Comparison of ENCODE assay signal across 16 cellular contexts in the genomic region with DNA sequence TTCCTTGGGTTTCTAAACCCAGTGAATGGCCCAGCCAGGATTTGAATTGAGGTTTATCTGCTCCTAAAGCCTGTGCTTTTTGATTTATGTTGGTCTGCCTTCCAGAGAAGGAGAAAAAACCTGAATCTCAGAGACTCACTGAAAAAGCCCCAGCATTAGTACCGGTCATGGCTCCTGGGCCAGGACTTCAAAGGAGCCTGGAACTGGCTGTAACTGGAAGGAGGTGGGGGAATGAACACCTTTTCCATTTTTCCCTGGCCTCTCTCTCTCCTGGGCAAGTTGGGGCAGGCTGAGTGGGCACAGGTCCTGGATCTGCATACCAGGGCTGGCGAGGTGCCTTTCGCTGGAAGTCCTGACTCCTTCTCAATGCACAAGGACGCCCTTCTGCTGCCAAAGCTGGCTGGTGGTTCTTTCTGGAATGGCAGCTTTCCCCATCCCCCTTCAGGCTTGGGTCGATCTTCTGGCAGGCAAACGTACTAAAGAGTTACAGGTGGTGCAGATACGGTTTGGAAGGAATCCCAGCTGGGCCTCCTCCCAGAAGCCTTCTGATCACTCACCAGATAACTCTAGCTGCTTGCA.
DNase-seq lines count a peak whose midpoint lies in the region; ATAC-seq and TF ChIP-seq lines count a peak whose summit lies in the region.
"Had no signal": no experiment of that assay in that cellular context is flagged by ENCODE, and none has a peak within 500 bp of the region (broad histone marks: within the 10 kb centered on the region; RNA-seq: fewer than 3 reads in every experiment).

No MANE protein-coding gene starts in this region.

- H3K4ac ChIP-seq in mesendoderm (ENCODE audit: low read depth, low read length), result no peak overlapping the region

- ATAC-seq in GM21423 (IDR thresholded peaks at IDR 0.05; ENCODE audit: unreplicated experiment), result no peak
- ATAC-seq in GM19324 (IDR thresholded peaks at IDR 0.05; ENCODE audit: low FRiP score, unreplicated experiment), result no peak
- no peak for ATAC-seq in natural killer cell treated with Interleukin-12 subunit alpha and Interleukin-12 subunit beta and Interleukin-15 and Interleukin-18, amount 100 ng/mL, for 72 hours
- ATAC-seq in HG03342 (IDR thresholded peaks at IDR 0.05; ENCODE audit: unreplicated experiment), result no peak
- ATAC-seq: K562; stimulated activated memory B cell treated with anti-CD40 and anti-IgM and Interleukin-4, amounts not matched to agents 10 μg/mL and 1 μg/mL and 100 μg/mL, for 72 hours had no signal

- DNase-seq in AG09319 (ENCODE audit: extremely low read depth, low read depth) (peak; percentile 35), NCI-H1105 treated with DMSO at 0.1 percent for 48 hours (lab: John Stamatoyannopoulos, UW) (peak; percentile 76), cerebellar cortex (ENCODE audit: low spot score) (peak; percentile 98), mesendoderm (peak; percentile 42)
- no peak for DNase-seq in natural killer cell treated with Interleukin-12 subunit alpha and Interleukin-12 subunit beta and Interleukin-15 and Interleukin-18, amount 100 ng/mL, for 72 hours (ENCODE audit: low spot score)
- DNase-seq: AML-193; effector CD4-positive, alpha-beta T cell; NCI-H345; nephron progenitor cell; stimulated activated CD4-positive, alpha-beta T cell treated with anti-CD3 and anti-CD28 coated beads, Interleukin-12 subunit alpha, Interleukin-12 subunit beta, amount 100 ng/mL, for 4 hours had no signal

- no peaks in the 10 kb centered on the region for H3K36me3 ChIP-seq in mesendoderm (ENCODE audit: control insufficient read depth, insufficient read depth, low read length)

- H3K27me3 ChIP-seq in mesendoderm (ENCODE audit: insufficient read depth, low read length, poor library complexity), result no peaks in the 10 kb centered on the region

- no peak overlapping the region for H3K4me2 ChIP-seq in mesendoderm (ENCODE audit: low read length)

- H3K27ac Mint-ChIP-seq in natural killer cell treated with Interleukin-12 subunit alpha and Interleukin-12 subunit beta and Interleukin-15 and Interleukin-18, amount 100 ng/mL, for 72 hours, result no peak overlapping the region
- H3K27ac Mint-ChIP-seq: activated naive CD4-positive, alpha-beta T cell treated with anti-CD3 and anti-CD28 coated beads, Interleukin-2, amount 50 U/mL, for 24 hours; nephron progenitor cell; stimulated activated memory B cell treated with anti-CD40 and anti-IgM and Interleukin-4, amounts not matched to agents 10 μg/mL and 1 μg/mL and 100 μg/mL, for 72 hours had no signal

- peaks cover 0 to 7% of the 10 kb centered on the region in 2 donors for H3K27me3 Mint-ChIP-seq in natural killer cell treated with Interleukin-12 subunit alpha and Interleukin-12 subunit beta and Interleukin-15 and Interleukin-18, amount 100 ng/mL, for 72 hours
- H3K27me3 Mint-ChIP-seq: activated naive CD4-positive, alpha-beta T cell treated with anti-CD3 and anti-CD28 coated beads, Interleukin-2, amount 50 U/mL, for 24 hours; stimulated activated memory B cell treated with anti-CD40 and anti-IgM and Interleukin-4, amounts not matched to agents 10 μg/mL and 1 μg/mL and 100 μg/mL, for 72 hours had no signal

- WGBS in mesendoderm (ENCODE audit: extremely low coverage, insufficient coverage, low lambda C conversion rate), result no CpG with 5 or more reads among the region's 7 CpGs

- H3K18ac ChIP-seq in mesendoderm (ENCODE audit: low read length), result no peak overlapping the region

- H3K79me1 ChIP-seq in mesendoderm (ENCODE audit: low read length), result no peaks in the 10 kb centered on the region

- H4K5ac ChIP-seq in mesendoderm (ENCODE audit: low read length), result no peak overlapping the region

- H3K23ac ChIP-seq in mesendoderm (ENCODE audit: low read length), result no peak overlapping the region

- H2BK5ac ChIP-seq in mesendoderm (ENCODE audit: low read length), result no peak overlapping the region

- no peak overlapping the region for H4K8ac ChIP-seq in mesendoderm (ENCODE audit: low read depth, low read length)

- H3K9ac ChIP-seq in mesendoderm (ENCODE audit: low read length), result no peak overlapping the region

- H2AK5ac ChIP-seq in mesendoderm (ENCODE audit: low read length), result no peak overlapping the region

- H2BK15ac ChIP-seq in mesendoderm (replicated peaks; ENCODE audit: low read depth), result no peak overlapping the region

- no peaks in the 10 kb centered on the region for H3K4me1 ChIP-seq in mesendoderm (ENCODE audit: control insufficient read depth, low read depth, low read length)

- TF ChIP-seq CTCF in AG09319 (IDR thresholded peaks at IDR 0.05; ENCODE audit: low read depth, low read length), result no peak

- no peak overlapping the region for H3K56ac ChIP-seq in mesendoderm (ENCODE audit: low read length)

- H3K4me3 Mint-ChIP-seq in natural killer cell treated with Interleukin-12 subunit alpha and Interleukin-12 subunit beta and Interleukin-15 and Interleukin-18, amount 100 ng/mL, for 72 hours, result no peak overlapping the region
- H3K4me3 Mint-ChIP-seq: activated naive CD4-positive, alpha-beta T cell treated with anti-CD3 and anti-CD28 coated beads, Interleukin-2, amount 50 U/mL, for 24 hours; nephron progenitor cell; stimulated activated memory B cell treated with anti-CD40 and anti-IgM and Interleukin-4, amounts not matched to agents 10 μg/mL and 1 μg/mL and 100 μg/mL, for 72 hours had no signal

- no peak overlapping the region for H3K27ac ChIP-seq in mesendoderm (ENCODE audit: low read depth, low read length)

- no peak overlapping the region for H3K4me3 ChIP-seq in mesendoderm (ENCODE audit: low read length)
- H3K4me3 ChIP-seq: K562 had no signal

- peaks cover 5% of the 10 kb centered on the region for H3K9me3 Mint-ChIP-seq in natural killer cell treated with Interleukin-12 subunit alpha and Interleukin-12 subunit beta and Interleukin-15 and Interleukin-18, amount 100 ng/mL, for 72 hours
- H3K9me3 Mint-ChIP-seq: activated naive CD4-positive, alpha-beta T cell treated with anti-CD3 and anti-CD28 coated beads, Interleukin-2, amount 50 U/mL, for 24 hours; nephron progenitor cell had no signal

- H3K36me3 Mint-ChIP-seq in natural killer cell treated with Interleukin-12 subunit alpha and Interleukin-12 subunit beta and Interleukin-15 and Interleukin-18, amount 100 ng/mL, for 72 hours, result no peaks in the 10 kb centered on the region
- H3K36me3 Mint-ChIP-seq: activated naive CD4-positive, alpha-beta T cell treated with anti-CD3 and anti-CD28 coated beads, Interleukin-2, amount 50 U/mL, for 24 hours; stimulated activated memory B cell treated with anti-CD40 and anti-IgM and Interleukin-4, amounts not matched to agents 10 μg/mL and 1 μg/mL and 100 μg/mL, for 72 hours had no signal

- peaks cover 11% of the 10 kb centered on the region in 2 donors for H3K4me1 Mint-ChIP-seq in natural killer cell treated with Interleukin-12 subunit alpha and Interleukin-12 subunit beta and Interleukin-15 and Interleukin-18, amount 100 ng/mL, for 72 hours (ENCODE audit: low read depth in 2 of 2)
- H3K4me1 Mint-ChIP-seq: activated naive CD4-positive, alpha-beta T cell treated with anti-CD3 and anti-CD28 coated beads, Interleukin-2, amount 50 U/mL, for 24 hours; stimulated activated memory B cell treated with anti-CD40 and anti-IgM and Interleukin-4, amounts not matched to agents 10 μg/mL and 1 μg/mL and 100 μg/mL, for 72 hours had no signal

- no peaks in the 10 kb centered on the region for H3K79me2 ChIP-seq in mesendoderm (ENCODE audit: control insufficient read depth, insufficient read depth, low read length)

- H2BK120ac ChIP-seq in mesendoderm (ENCODE audit: low read depth, low read length), result no peak overlapping the region
